9 cellular contexts compared by ENCODE assay signal in genomic region chr9:5518061-5518936, GRCh38. TPM values are rescaled to one million over a fixed set of nuclear protein-coding genes. Genes with fewer than 3 reads are reported as not detected.
DNase-seq lines count a peak whose midpoint lies in the region; ATAC-seq lines count a peak whose summit lies in the region.
"Had no signal": no experiment of that assay in that cellular context is flagged by ENCODE, and none has a peak within 500 bp of the region (broad histone marks: within the 10 kb centered on the region; RNA-seq: fewer than 3 reads in every experiment).

No MANE protein-coding gene starts in this region.

- peaks cover 26% of the 10 kb centered on the region for H3K4me1 ChIP-seq in BLaER1

- peak; percentile 68 for ATAC-seq in GM19043 (IDR thresholded peaks at IDR 0.05; ENCODE audit: low read depth, unreplicated experiment)
- peak; percentile 51 for ATAC-seq in HG03064 (IDR thresholded peaks at IDR 0.05; ENCODE audit: low read depth, unreplicated experiment)
- no peak for ATAC-seq in GM21737 (IDR thresholded peaks at IDR 0.05; ENCODE audit: unreplicated experiment)

- peaks cover 5% of the 10 kb centered on the region; the same call in 1 of the 2 replicates for H3K36me3 ChIP-seq in BLaER1

- H3K4me3 ChIP-seq in BLaER1 = no peak overlapping the region

- no peaks in the 10 kb centered on the region for H4K20me1 ChIP-seq in BLaER1

- H3K27ac ChIP-seq in BLaER1 = 0 out of 2 replicates have a peak overlapping the region, but pooled peaks have one; percentile 2
- peak overlapping the region; percentile 73 for H3K27ac ChIP-seq in angular gyrus (ENCODE audit: low read depth, low read length)
- no peak overlapping the region for H3K27ac ChIP-seq in substantia nigra (ENCODE audit: low read depth, low read length, poor library complexity, severe bottlenecking)

- DNase-seq in substantia nigra (lab: John Stamatoyannopoulos, UW) = no peak
- DNase-seq in NK-92 (lab: John Stamatoyannopoulos, UW; ENCODE audit: unreplicated experiment) = no peak
- DNase-seq in HT-29 (ENCODE audit: low spot score) = no peak
- DNase-seq: CD4-positive, alpha-beta memory T cell had no signal

- H3K9me3 ChIP-seq in BLaER1 = peaks cover 8% of the 10 kb centered on the region; the same call in 1 of the 2 replicates

- peak overlapping the region; percentile 83 for H3K4me2 ChIP-seq in BLaER1

- H3K27me3 ChIP-seq in BLaER1 = no peaks in the 10 kb centered on the region

- H3K9ac ChIP-seq in BLaER1 = no peak overlapping the region

RNA-seq across cellular contexts. Expression of gene PDCD1LG2, which starts 8.0 kb away (rescaled TPM):
- total RNA-seq in HT-29 (2014; rRNA removed; shearing (Covaris generic)) = not detected in 2 replicates
